ENCODE assay signal across 8 cellular contexts in genomic region chr2:216034065-216034464, GRCh38. TPM values are rescaled to one million over a fixed set of nuclear protein-coding genes. Genes with fewer than 3 reads are reported as not detected.
DNase-seq lines count a peak whose midpoint lies in the region; ATAC-seq and TF ChIP-seq lines count a peak whose summit lies in the region.

No MANE protein-coding gene starts in this region.

- no peak for TF ChIP-seq POLR2A in tibial nerve (IDR thresholded peaks at IDR 0.05)

- WGBS in tibial nerve, 2 donors = 44 to 70% methylated on average over 1 of the region's 1 CpG

- no peak overlapping the region for H3K27ac ChIP-seq in PC-9
- H3K27ac ChIP-seq in osteoblast (ENCODE audit: low read depth, low read length) = no peak overlapping the region
- no peak overlapping the region for H3K27ac ChIP-seq in tibial nerve

- POLR2A ChIA-PET in AG04449 (lab: Yijun Ruan, JAX) = no interaction called here
- POLR2A ChIA-PET in PC-9 (lab: Charles Lee; ENCODE audit: unreplicated experiment) = no interaction called here

- DNase-seq in AG04449 (ENCODE audit: low read depth, low spot score) = no peak
- peak; percentile 55 to 68 for DNase-seq in PC-9
- peak; percentile 59 for DNase-seq in activated T-helper 1 cell treated with Interleukin-2 at 50 U/mL for 16 hours (ENCODE audit: low read depth)
- DNase-seq in fibroblast of the conjunctiva (ENCODE audit: low read depth) = peak; percentile 50
- peak; percentile 91 for DNase-seq in osteoblast (ENCODE audit: insufficient read length, low spot score, missing footprints)
- peak; percentile 55 to 81 for DNase-seq in tibial nerve (ENCODE audit: low spot score in 2 of 2)

- H3K36me3 ChIP-seq in PC-9 (ENCODE audit: low read depth) = no peaks in the 10 kb centered on the region
- H3K36me3 ChIP-seq in osteoblast (ENCODE audit: insufficient read depth, low read length) = no peaks in the 10 kb centered on the region
- H3K36me3 ChIP-seq in tibial nerve = peaks cover 0 to 35% (median 0%) of the 10 kb centered on the region in 3 donors

- H3K79me2 ChIP-seq in PC-9 (ENCODE audit: low read depth) (no peaks in the 10 kb centered on the region), osteoblast (ENCODE audit: insufficient read depth, low read length) (no peaks in the 10 kb centered on the region)

- intact Hi-C loops in PC-9 (cut with micrococcal nuclease; ENCODE audit: unreplicated experiment) = loop anchor here (5.0 kb wide), 1 partner anchor 78 kb away; no protein-coding TSS in a partner anchor

- no peaks in the 10 kb centered on the region for H3K27me3 ChIP-seq in PC-9 (ENCODE audit: insufficient read depth, low read depth)
- H3K27me3 ChIP-seq in osteoblast (ENCODE audit: insufficient read depth, low read length) = no peaks in the 10 kb centered on the region
- H3K27me3 ChIP-seq in tibial nerve = no peaks in the 10 kb centered on the region

- H3K9me3 ChIP-seq in PC-9 (ENCODE audit: insufficient read depth, low read depth) (no peaks in the 10 kb centered on the region), osteoblast (ENCODE audit: low read depth, low read length) (no peaks in the 10 kb centered on the region), tibial nerve (no peaks in the 10 kb centered on the region)

- TF ChIP-seq CTCF in AG04449 (IDR thresholded peaks at IDR 0.05; ENCODE audit: insufficient read depth, low read length, missing control alignments) = peak; percentile 75
- peak; percentile 93 for TF ChIP-seq CTCF in PC-9 (conservative IDR thresholded peaks at IDR 0.05)
- TF ChIP-seq CTCF in osteoblast (IDR thresholded peaks at IDR 0.05; ENCODE audit: extremely low read depth, low read depth, low read length) = peak; percentile 97
- TF ChIP-seq CTCF in tibial nerve (IDR thresholded peaks at IDR 0.05) = peak; percentile 63 to 89 (median 85)

- no peaks in the 10 kb centered on the region; the same call in 1 of the 2 replicates for H3F3A ChIP-seq in PC-9 (ENCODE audit: insufficient read depth, low read depth)

- CTCF ChIA-PET in AG04449 (lab: Yijun Ruan, JAX) = interaction anchor here (0.6 to 10.2 kb wide), 23 partner anchors 10 to 634 kb away, joined by 3 to 107 read pairs (median 5); partner anchors contain the start of genes MREG, PECR, TMEM169 and XRCC5
- CTCF ChIA-PET in PC-9 (lab: Charles Lee) = interaction anchor here (0.6 kb wide), 1 partner anchor 75 kb away, joined by 3 read pairs; no protein-coding TSS in a partner anchor

- H2AFZ ChIP-seq in PC-9 (no peak overlapping the region), osteoblast (ENCODE audit: low read length) (no peak overlapping the region)

- no TSS peak for BruUV-seq in PC-9 (replicated peaks; lab: Mats Ljungman, UMichigan)

- H3K4me3 ChIP-seq in AG04449 (ENCODE audit: low read depth, low read length) = no peak overlapping the region
- no peak overlapping the region for H3K4me3 ChIP-seq in PC-9
- no peak overlapping the region for H3K4me3 ChIP-seq in osteoblast (ENCODE audit: insufficient read depth, low read length)
- H3K4me3 ChIP-seq in tibial nerve = no peak overlapping the region

- no peaks in the 10 kb centered on the region for H3K9me2 ChIP-seq in PC-9 (ENCODE audit: insufficient read depth)

- TF ChIP-seq EP300 in tibial nerve (IDR thresholded peaks at IDR 0.05) = no peak

- H4K20me1 ChIP-seq in PC-9 (ENCODE audit: insufficient read depth) = no peaks in the 10 kb centered on the region
- H4K20me1 ChIP-seq in osteoblast (ENCODE audit: insufficient read depth, low read length) = no peaks in the 10 kb centered on the region

- peak; percentile 31 for ATAC-seq in GM18520 (IDR thresholded peaks at IDR 0.05; ENCODE audit: unreplicated experiment)
- peak; percentile 22 for ATAC-seq in HG03442 (IDR thresholded peaks at IDR 0.05; ENCODE audit: unreplicated experiment)

- no peak overlapping the region for H3K4me2 ChIP-seq in PC-9
- H3K4me2 ChIP-seq in osteoblast (ENCODE audit: insufficient read depth, low read length) = no peak overlapping the region

- H3K4me1 ChIP-seq in PC-9 (replicated peaks; ENCODE audit: insufficient read depth) (no peaks in the 10 kb centered on the region), osteoblast (ENCODE audit: insufficient read depth, low read length) (peaks cover 12% of the 10 kb centered on the region), tibial nerve (peaks cover 0 to 6% (median 0%) of the 10 kb centered on the region in 4 donors)

RNA-seq across cellular contexts. Expression of gene MREG, which starts 20.7 kb away (rescaled TPM):
- 23.0 and 27.5 TPM in 2 replicates for total RNA-seq in PC-9 (2021)
- 1.1 and 1.8 TPM in 2 replicates for total RNA-seq in osteoblast
- 10 to 100 TPM in 1 of 4 donors, 1 to 10 TPM in 3; 2.9 to 14.6 (median 3.6) TPM for total RNA-seq in tibial nerve

RNA-seq across cellular contexts. Expression of gene PECR, which starts 47.5 kb away (rescaled TPM):
- 10.8 and 16.0 TPM in 2 replicates for total RNA-seq in PC-9 (2021)
- 9.7 and 10.1 TPM in 2 replicates for total RNA-seq in osteoblast
- 10 to 100 TPM; 12.7 to 18.8 (median 16.0) TPM for total RNA-seq in tibial nerve

RNA-seq across cellular contexts. Expression of gene TMEM169, which starts 47.7 kb away (rescaled TPM):
- total RNA-seq in PC-9 (2021) (0.46 and 0.58 TPM in 2 replicates), osteoblast (0.36 and 0.88 TPM in 2 replicates), tibial nerve (1 to 10 TPM in 2 of 4 donors, under 1 TPM in 2; 0.59 to 2.8 (median 1.7) TPM)
